Comparison of ENCODE assay signal across 8 cellular contexts in the genomic region with DNA sequence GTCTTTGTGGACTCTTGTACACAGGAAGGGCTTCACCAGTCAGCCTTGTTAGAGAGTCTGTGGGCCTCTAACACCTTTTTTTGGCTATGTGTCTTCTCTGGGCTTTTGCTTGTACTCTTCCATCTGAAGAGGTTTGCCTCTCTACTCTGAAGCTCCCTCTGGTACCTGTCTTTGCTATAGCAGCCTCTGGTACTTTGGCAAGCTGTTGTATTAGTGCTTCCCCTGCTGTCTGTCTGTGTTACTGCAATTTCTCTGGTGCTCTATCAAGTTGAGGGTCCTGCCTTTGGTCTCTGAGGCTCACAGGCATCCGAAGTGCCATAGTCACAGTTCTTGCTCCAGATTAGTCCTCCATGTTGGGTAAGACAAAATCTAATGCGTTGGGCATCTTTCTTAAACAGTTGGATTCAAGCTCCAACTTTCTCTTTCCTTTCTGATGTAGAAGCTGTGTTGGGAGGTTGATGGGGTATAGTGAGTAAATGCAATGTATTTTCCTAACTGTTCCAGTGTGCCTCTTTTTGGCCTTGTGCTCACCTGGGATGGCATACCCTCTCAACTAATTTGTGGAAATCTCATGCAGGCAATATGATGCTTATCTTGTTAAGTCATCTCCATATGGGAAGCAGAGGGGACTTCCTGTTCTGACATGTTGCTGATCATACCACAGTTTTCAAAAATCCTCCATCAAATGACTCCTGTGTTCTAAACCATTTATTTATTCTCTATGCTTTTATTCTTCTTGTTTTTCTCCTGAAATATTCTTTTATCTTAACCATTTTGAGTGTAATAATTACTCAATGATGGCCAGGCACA.
DNase-seq lines count a peak whose midpoint lies in the region; ATAC-seq and TF ChIP-seq lines count a peak whose summit lies in the region.

No MANE protein-coding gene starts in this region.

- peaks cover 0 to 5% (median 2%) of the 10 kb centered on the region in 8 donors for H3K9me3 Mint-ChIP-seq in CD4-positive, alpha-beta memory T cell
- H3K9me3 Mint-ChIP-seq in naive B cell: peaks cover 0 to 4% (median 0%) of the 10 kb centered on the region in 7 donors

- H3K9ac ChIP-seq in colonic mucosa (ENCODE audit: low read depth in 2 of 2, low read length in 2 of 2): no peak overlapping the region

- POLR2A ChIA-PET in CD4-positive, alpha-beta memory T cell (lab: Charles Lee; ENCODE audit: partially characterized antibody): interaction anchor here (1.0 to 2.5 kb wide), 7 partner anchors 9 to 216 kb away, joined by 3 to 12 read pairs (median 5); a partner anchor contains a TSS

- H3K27ac ChIP-seq in CD4-positive, alpha-beta memory T cell (ENCODE audit: low read depth, low read length): no peak overlapping the region
- H3K27ac ChIP-seq in RWPE2 (ENCODE audit: poor library complexity, severe bottlenecking): no peak overlapping the region
- H3K27ac ChIP-seq in colonic mucosa: no peak overlapping the region

- H3K9me3 ChIP-seq in CD4-positive, alpha-beta memory T cell (ENCODE audit: control insufficient read depth in 1 of 2, low read length in 2 of 2): no peaks in the 10 kb centered on the region
- H3K9me3 ChIP-seq in RWPE2 (ENCODE audit: severe bottlenecking): no peaks in the 10 kb centered on the region
- H3K9me3 ChIP-seq in colonic mucosa: no peaks in the 10 kb centered on the region

- peak in 4 of 5 donors; percentile 22 to 38 (median 27) for DNase-seq in CD4-positive, alpha-beta memory T cell
- DNase-seq in HT1080 (ENCODE audit: low read depth) (peak; percentile 51), RWPE2 (ENCODE audit: low spot score) (no peak), colonic mucosa (peak; percentile 23), naive B cell (peak; percentile 21), sciatic nerve (ENCODE audit: low spot score) (no peak)

- peak overlapping the region in 5 of 8 donors; percentile 38 to 69 (median 46) for H3K4me3 Mint-ChIP-seq in CD4-positive, alpha-beta memory T cell
- peak overlapping the region in 3 of 8 donors; percentile 16 to 61 (median 44) for H3K4me3 Mint-ChIP-seq in naive B cell

- peak; percentile 34 for TF ChIP-seq CTCF in RWPE2 (IDR thresholded peaks at IDR 0.05; ENCODE audit: poor library complexity, severe bottlenecking)
- no peak for TF ChIP-seq CTCF in colonic mucosa (IDR thresholded peaks at IDR 0.05)

- H3K27me3 ChIP-seq in CD4-positive, alpha-beta memory T cell (ENCODE audit: insufficient read depth, low read length): no peaks in the 10 kb centered on the region
- no peaks in the 10 kb centered on the region for H3K27me3 ChIP-seq in RWPE2 (ENCODE audit: insufficient read depth, poor library complexity, severe bottlenecking)
- H3K27me3 ChIP-seq in colonic mucosa: no peaks in the 10 kb centered on the region

- peaks cover 41 to 70% (median 49%) of the 10 kb centered on the region in 4 donors for H3K4me1 Mint-ChIP-seq in CD4-positive, alpha-beta memory T cell
- peaks cover 32 to 50% (median 36%) of the 10 kb centered on the region in 3 donors for H3K4me1 Mint-ChIP-seq in naive B cell

- peaks cover 39% of the 10 kb centered on the region for H3K36me3 ChIP-seq in CD4-positive, alpha-beta memory T cell (ENCODE audit: insufficient read depth, low read length)
- H3K36me3 ChIP-seq in RWPE2 (ENCODE audit: low read depth) (peaks cover 11% of the 10 kb centered on the region), colonic mucosa (no peaks in the 10 kb centered on the region)

- peaks cover 39% of the 10 kb centered on the region for H3K4me1 ChIP-seq in CD4-positive, alpha-beta memory T cell (ENCODE audit: insufficient read depth, low read length)
- no peaks in the 10 kb centered on the region for H3K4me1 ChIP-seq in RWPE2 (ENCODE audit: insufficient read depth, poor library complexity, severe bottlenecking)
- H3K4me1 ChIP-seq in colonic mucosa: no peaks in the 10 kb centered on the region

- CTCF ChIA-PET in CD4-positive, alpha-beta memory T cell (lab: Charles Lee; ENCODE audit: partially characterized antibody): interaction anchor here (0.7 to 5.3 kb wide), 17 partner anchors 9 to 269 kb away, joined by 3 to 44 read pairs (median 4); a partner anchor contains a TSS

- no peak overlapping the region for H3K4me3 ChIP-seq in CD4-positive, alpha-beta memory T cell (ENCODE audit: low read length in 2 of 2)
- H3K4me3 ChIP-seq in RWPE2 (ENCODE audit: severe bottlenecking) (no peak overlapping the region), colonic mucosa (no peak overlapping the region)

- H3K27ac Mint-ChIP-seq in CD4-positive, alpha-beta memory T cell: peak overlapping the region; percentile 66 to 89 (median 75)
- peak overlapping the region; percentile 33 to 96 (median 83) for H3K27ac Mint-ChIP-seq in naive B cell

- intact Hi-C loops in CD4-positive, alpha-beta memory T cell (cut with micrococcal nuclease): loop anchor here (1.0 kb wide), 2 partner anchors 198 to 215 kb away; no protein-coding TSS in a partner anchor
- intact Hi-C loops in colonic mucosa (cut with DNase I): no loop called here
- intact Hi-C loops in sciatic nerve (cut with DNase I): no loop called here

- H3K36me3 Mint-ChIP-seq in CD4-positive, alpha-beta memory T cell: peaks cover 68 to 78% of the 10 kb centered on the region in 2 donors
- H3K36me3 Mint-ChIP-seq in naive B cell: peaks cover 43 to 53% of the 10 kb centered on the region in 2 donors

- peak; percentile 78 for ATAC-seq in GM18498 (IDR thresholded peaks at IDR 0.05; ENCODE audit: unreplicated experiment)
- ATAC-seq in RWPE2 (ENCODE audit: low read depth): 0 out of 3 replicates have a peak, but pooled peaks have one; percentile 21
- peak; percentile 67 to 80 for ATAC-seq in naive B cell (ENCODE audit: low read depth in 2 of 2)
- ATAC-seq in sciatic nerve: no peak
- no peak for ATAC-seq in HG03139 (IDR thresholded peaks at IDR 0.05; ENCODE audit: unreplicated experiment)

- no peaks in the 10 kb centered on the region for H3K27me3 Mint-ChIP-seq in CD4-positive, alpha-beta memory T cell
- no peaks in the 10 kb centered on the region for H3K27me3 Mint-ChIP-seq in naive B cell

Comparison
In these comparisons a context has a peak if more than half of its experiments do, and no peak if none do; other contexts are left out.
1. DNase-seq: peak in CD4-positive, alpha-beta memory T cell (4 of 5), HT1080 (single experiment), colonic mucosa (single experiment) and naive B cell (single experiment); none in RWPE2 (single experiment) and sciatic nerve (single experiment).
2. ATAC-seq: peak in GM18498 (single experiment), RWPE2 (single experiment) and naive B cell (2 of 2); none in sciatic nerve (single experiment) and HG03139 (single experiment).